Comparison of ENCODE assay signal across 10 cellular contexts in genomic region chr17:68246271-68247028, GRCh38. TPM values are rescaled to one million over a fixed set of nuclear protein-coding genes. Genes with fewer than 3 reads are reported as not detected.
DNase-seq lines count a peak whose midpoint lies in the region; ATAC-seq and TF ChIP-seq lines count a peak whose summit lies in the region.
"Had no signal": no experiment of that assay in that cellular context is flagged by ENCODE, and none has a peak within 500 bp of the region (broad histone marks: within the 10 kb centered on the region; RNA-seq: fewer than 3 reads in every experiment).

No MANE protein-coding gene starts in this region.

- DNase-seq in heart right ventricle (no peak), heart left ventricle (no peak), type B pancreatic cell (ENCODE audit: extremely low spot score, unreplicated experiment) (no peak), dermis blood vessel endothelial cell (no peak)
- DNase-seq in activated CD4-positive, alpha-beta memory T cell treated with anti-CD3 and anti-CD28 coated beads for 36 hours = no peak
- DNase-seq: SIG-M5 had no signal

- peaks cover 30% of the 10 kb centered on the region for H3K36me3 Mint-ChIP-seq in activated CD4-positive, alpha-beta memory T cell treated with anti-CD3 and anti-CD28 coated beads for 36 hours
- no peaks in the 10 kb centered on the region for H3K36me3 Mint-ChIP-seq in type B pancreatic cell

- CTCF ChIA-PET in activated CD4-positive, alpha-beta memory T cell treated with anti-CD3 and anti-CD28 coated beads for 36 hours (lab: Charles Lee) = interaction anchor here (0.6 to 3.4 kb wide), 8 partner anchors 8 to 153 kb away, joined by 3 to 18 read pairs (median 4); no protein-coding TSS in a partner anchor

- ATAC-seq in heart right ventricle = no peak
- ATAC-seq in heart left ventricle = no peak
- ATAC-seq in GM19023 (IDR thresholded peaks at IDR 0.05; ENCODE audit: unreplicated experiment) = no peak
- ATAC-seq in GM21723 (IDR thresholded peaks at IDR 0.05; ENCODE audit: unreplicated experiment) = no peak

- no peak overlapping the region for H3K9ac ChIP-seq in iPS-18a (ENCODE audit: low read length)

- H3K27me3 Mint-ChIP-seq in activated CD4-positive, alpha-beta memory T cell treated with anti-CD3 and anti-CD28 coated beads for 36 hours = no peaks in the 10 kb centered on the region
- no peaks in the 10 kb centered on the region for H3K27me3 Mint-ChIP-seq in type B pancreatic cell

- no peak for TF ChIP-seq POLR2A in heart left ventricle (IDR thresholded peaks at IDR 0.05)

- H3K36me3 ChIP-seq in heart right ventricle (peaks cover 0 to 14% (median 7%) of the 10 kb centered on the region in 9 donors), heart left ventricle (peaks cover 0 to 16% (median 13%) of the 10 kb centered on the region in 9 donors), iPS-18a (ENCODE audit: control insufficient read depth, low read depth, low read length) (peaks cover under 1% of the 10 kb centered on the region)

- 91 to 94% methylated on average over 24 of the region's 24 CpGs for WGBS in heart right ventricle, 2 donors
- 90 to 94% (median 93%) methylated on average over 24 of the region's 24 CpGs for WGBS in heart left ventricle, 4 donors

- POLR2A ChIA-PET in activated CD4-positive, alpha-beta memory T cell treated with anti-CD3 and anti-CD28 coated beads for 36 hours (lab: Charles Lee) = interaction anchor here (1.5 to 4.3 kb wide), 10 partner anchors 8 to 213 kb away, joined by 4 to 64 read pairs (median 22); partner anchors contain the start of genes ARSG, SLC16A6 and WIPI1

- peak overlapping the region; percentile 90 for H3K4me3 Mint-ChIP-seq in activated CD4-positive, alpha-beta memory T cell treated with anti-CD3 and anti-CD28 coated beads for 36 hours
- H3K4me3 Mint-ChIP-seq in type B pancreatic cell = peak overlapping the region; percentile 84

- H3K27ac Mint-ChIP-seq in activated CD4-positive, alpha-beta memory T cell treated with anti-CD3 and anti-CD28 coated beads for 36 hours = peak overlapping the region; percentile 99
- peak overlapping the region; percentile 84 for H3K27ac Mint-ChIP-seq in type B pancreatic cell

- H3K4me3 ChIP-seq in heart right ventricle (peak overlapping the region in 6 of 10 donors; percentile 72 to 91 (median 81)), heart left ventricle (peak overlapping the region in 6 of 12 donors; percentile 69 to 92 (median 86)), iPS-18a (ENCODE audit: low read length) (peak overlapping the region; percentile 85)

- intact Hi-C loops in heart right ventricle (cut with DNase I) = loop anchor here in 4 of 10 donors (5.0 kb wide), 2 partner anchors 39 to 211 kb away; partner anchors contain the start of gene WIPI1 (in 1 of the 4)
- intact Hi-C loops in heart left ventricle (cut with DNase I) = loop anchor here in 4 of 10 donors (5.0 kb wide), 3 partner anchors 39 to 266 kb away; partner anchors contain the start of gene PRKAR1A (in 1 of the 4)
- intact Hi-C loops in activated CD4-positive, alpha-beta memory T cell treated with anti-CD3 and anti-CD28 coated beads for 36 hours (cut with micrococcal nuclease) = loop anchor here (1.0 to 5.0 kb wide), 2 partner anchors 7 to 266 kb away; partner anchors contain the start of gene PRKAR1A

- H3K27ac ChIP-seq in heart right ventricle (peak overlapping the region in 4 of 10 donors; percentile 95 to 98 (median 98)), heart left ventricle (peak overlapping the region in 4 of 12 donors; percentile 91 to 99 (median 98)), iPS-18a (ENCODE audit: low read length) (no peak overlapping the region)

- no peaks in the 10 kb centered on the region for H3K9me3 Mint-ChIP-seq in activated CD4-positive, alpha-beta memory T cell treated with anti-CD3 and anti-CD28 coated beads for 36 hours
- no peaks in the 10 kb centered on the region for H3K9me3 Mint-ChIP-seq in type B pancreatic cell

- H3K9me3 ChIP-seq in heart right ventricle (no peaks in the 10 kb centered on the region), heart left ventricle (no peaks in the 10 kb centered on the region), iPS-18a (ENCODE audit: control insufficient read depth, low read depth, low read length) (no peaks in the 10 kb centered on the region)
- H3K9me3 ChIP-seq: adrenal gland had no signal

- peaks cover 40% of the 10 kb centered on the region for H3K4me1 Mint-ChIP-seq in activated CD4-positive, alpha-beta memory T cell treated with anti-CD3 and anti-CD28 coated beads for 36 hours (ENCODE audit: low read depth)
- H3K4me1 Mint-ChIP-seq in type B pancreatic cell (ENCODE audit: unreplicated experiment) = peaks cover 17% of the 10 kb centered on the region

- peaks cover 0 to 25% (median 13%) of the 10 kb centered on the region in 9 donors for H3K4me1 ChIP-seq in heart right ventricle
- H3K4me1 ChIP-seq in heart left ventricle = peaks cover 0 to 26% (median 13%) of the 10 kb centered on the region in 12 donors
- peaks cover 5% of the 10 kb centered on the region for H3K4me1 ChIP-seq in iPS-18a (ENCODE audit: control insufficient read depth, low read depth, low read length)

- TF ChIP-seq CTCF in heart right ventricle (IDR thresholded peaks at IDR 0.05) (no peak), heart left ventricle (IDR thresholded peaks at IDR 0.05) (no peak), type B pancreatic cell (conservative IDR thresholded peaks at IDR 0.05) (no peak)

- no peaks in the 10 kb centered on the region for H3K27me3 ChIP-seq in heart right ventricle
- no peaks in the 10 kb centered on the region for H3K27me3 ChIP-seq in heart left ventricle
- no peaks in the 10 kb centered on the region for H3K27me3 ChIP-seq in iPS-18a (ENCODE audit: control insufficient read depth, insufficient read depth, low read length)
- H3K27me3 ChIP-seq: adrenal gland had no signal

RNA-seq across cellular contexts. Expression of gene AMZ2, which starts 1.4 kb away (rescaled TPM):
- 100 to 1,000 TPM in 8 of 10 donors, 10 to 100 TPM in 2; 70.7 to 140 (median 111) TPM for total RNA-seq in heart right ventricle
- 10 to 100 TPM; 41.6 to 77.4 TPM for polyA plus RNA-seq in heart right ventricle
- 100 to 1,000 TPM in 4 of 9 donors, 10 to 100 TPM in 5; 59.0 to 141 (median 91.3) TPM for total RNA-seq in heart left ventricle
- 10 to 100 TPM; 52.9 to 89.1 TPM for polyA plus RNA-seq in heart left ventricle
- 100 to 1,000 TPM; 134 to 146 TPM for total RNA-seq in activated CD4-positive, alpha-beta memory T cell treated with anti-CD3 and anti-CD28 coated beads for 36 hours
- 68.8 and 75.6 TPM in 2 replicates for total RNA-seq in type B pancreatic cell (ENCODE audit: low replicate concordance)
- total RNA-seq in dermis blood vessel endothelial cell = 41.8 and 43.9 TPM in 2 replicates

RNA-seq across cellular contexts. Expression of gene SLC16A6, which starts 44.5 kb away (rescaled TPM):
- total RNA-seq in heart right ventricle (1 to 10 TPM in 2 of 10 donors, under 1 TPM in 7, not detected in 1; 0.16 to 1.9 (median 0.59) TPM), heart left ventricle (1 to 10 TPM in 1 of 9 donors, under 1 TPM in 7, not detected in 1; 0.16 to 1.7 (median 0.36) TPM), type B pancreatic cell (ENCODE audit: low replicate concordance) (0.67 and 1.6 TPM in 2 replicates), dermis blood vessel endothelial cell (1.5 TPM in 2 replicates)
- polyA plus RNA-seq in heart right ventricle (under 1 TPM; 0.14 to 0.80 TPM), heart left ventricle (under 1 TPM in 1 of 2 donors, not detected in 1; 0.37 TPM)
- total RNA-seq in activated CD4-positive, alpha-beta memory T cell treated with anti-CD3 and anti-CD28 coated beads for 36 hours = 1 to 10 TPM; 3.5 to 3.6 TPM

RNA-seq across cellular contexts. Expression of gene ARSG, which starts 44.8 kb away (rescaled TPM):
- total RNA-seq in heart right ventricle (1 to 10 TPM; 2.5 to 6.2 (median 3.5) TPM), heart left ventricle (1 to 10 TPM; 2.2 to 4.9 (median 3.3) TPM), type B pancreatic cell (ENCODE audit: low replicate concordance) (4.1 and 4.8 TPM in 2 replicates), dermis blood vessel endothelial cell (3.7 and 5.1 TPM in 2 replicates)
- polyA plus RNA-seq in heart right ventricle (1 to 10 TPM in 1 of 2 donors, under 1 TPM in 1; 0.95 to 3.5 TPM), heart left ventricle (1 to 10 TPM; 1.2 to 3.9 TPM)
- 10 to 100 TPM in 1 of 2 experiments, 1 to 10 TPM in 1; 9.8 to 10.8 TPM for total RNA-seq in activated CD4-positive, alpha-beta memory T cell treated with anti-CD3 and anti-CD28 coated beads for 36 hours
